1 cellular context compared by ENCODE assay signal in genomic region chr3:142647856-142648255, GRCh38.
TF ChIP-seq lines count a peak whose summit lies in the region.

No MANE protein-coding gene starts in this region.

TF ChIP-seq in HepG2, 621 proteins besides CTCF, POLR2A, EP300 and RAD21 (continued from another document):
- TF ChIP-seq ZSCAN12 (CRISPR knock-in tag; IDR thresholded peaks at IDR 0.05) (no peak), ZSCAN9 (CRISPR knock-in tag; IDR thresholded peaks at IDR 0.05; ENCODE audit: borderline replicate concordance) (no peak), TOPORS (CRISPR knock-in tag; IDR thresholded peaks at IDR 0.05) (no peak), RORA (CRISPR knock-in tag; IDR thresholded peaks at IDR 0.05) (no peak), ZBTB40 (IDR thresholded peaks at IDR 0.05) (no peak), ZBTB40 (CRISPR knock-in tag; IDR thresholded peaks at IDR 0.05) (no peak), ZNF616 (CRISPR knock-in tag; IDR thresholded peaks at IDR 0.05; ENCODE audit: low read depth) (no peak), ZNF460 (CRISPR knock-in tag; IDR thresholded peaks at IDR 0.05; ENCODE audit: borderline replicate concordance) (no peak), SNAPC4 (CRISPR knock-in tag; IDR thresholded peaks at IDR 0.05) (no peak)
- TF ChIP-seq, protein P1, sequence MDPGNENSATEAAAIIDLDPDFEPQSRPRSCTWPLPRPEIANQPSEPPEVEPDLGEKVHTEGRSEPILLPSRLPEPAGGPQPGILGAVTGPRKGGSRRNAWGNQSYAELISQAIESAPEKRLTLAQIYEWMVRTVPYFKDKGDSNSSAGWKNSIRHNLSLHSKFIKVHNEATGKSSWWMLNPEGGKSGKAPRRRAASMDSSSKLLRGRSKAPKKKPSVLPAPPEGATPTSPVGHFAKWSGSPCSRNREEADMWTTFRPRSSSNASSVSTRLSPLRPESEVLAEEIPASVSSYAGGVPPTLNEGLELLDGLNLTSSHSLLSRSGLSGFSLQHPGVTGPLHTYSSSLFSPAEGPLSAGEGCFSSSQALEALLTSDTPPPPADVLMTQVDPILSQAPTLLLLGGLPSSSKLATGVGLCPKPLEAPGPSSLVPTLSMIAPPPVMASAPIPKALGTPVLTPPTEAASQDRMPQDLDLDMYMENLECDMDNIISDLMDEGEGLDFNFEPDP (CRISPR knock-in tag; conservative IDR thresholded peaks at IDR 0.05) = no peak
- TF ChIP-seq, protein P2, sequence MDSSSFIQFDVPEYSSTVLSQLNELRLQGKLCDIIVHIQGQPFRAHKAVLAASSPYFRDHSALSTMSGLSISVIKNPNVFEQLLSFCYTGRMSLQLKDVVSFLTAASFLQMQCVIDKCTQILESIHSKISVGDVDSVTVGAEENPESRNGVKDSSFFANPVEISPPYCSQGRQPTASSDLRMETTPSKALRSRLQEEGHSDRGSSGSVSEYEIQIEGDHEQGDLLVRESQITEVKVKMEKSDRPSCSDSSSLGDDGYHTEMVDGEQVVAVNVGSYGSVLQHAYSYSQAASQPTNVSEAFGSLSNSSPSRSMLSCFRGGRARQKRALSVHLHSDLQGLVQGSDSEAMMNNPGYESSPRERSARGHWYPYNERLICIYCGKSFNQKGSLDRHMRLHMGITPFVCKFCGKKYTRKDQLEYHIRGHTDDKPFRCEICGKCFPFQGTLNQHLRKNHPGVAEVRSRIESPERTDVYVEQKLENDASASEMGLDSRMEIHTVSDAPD (CRISPR knock-in tag; IDR thresholded peaks at IDR 0.05) = no peak
